8 cellular contexts compared by ENCODE assay signal in the genomic region with DNA sequence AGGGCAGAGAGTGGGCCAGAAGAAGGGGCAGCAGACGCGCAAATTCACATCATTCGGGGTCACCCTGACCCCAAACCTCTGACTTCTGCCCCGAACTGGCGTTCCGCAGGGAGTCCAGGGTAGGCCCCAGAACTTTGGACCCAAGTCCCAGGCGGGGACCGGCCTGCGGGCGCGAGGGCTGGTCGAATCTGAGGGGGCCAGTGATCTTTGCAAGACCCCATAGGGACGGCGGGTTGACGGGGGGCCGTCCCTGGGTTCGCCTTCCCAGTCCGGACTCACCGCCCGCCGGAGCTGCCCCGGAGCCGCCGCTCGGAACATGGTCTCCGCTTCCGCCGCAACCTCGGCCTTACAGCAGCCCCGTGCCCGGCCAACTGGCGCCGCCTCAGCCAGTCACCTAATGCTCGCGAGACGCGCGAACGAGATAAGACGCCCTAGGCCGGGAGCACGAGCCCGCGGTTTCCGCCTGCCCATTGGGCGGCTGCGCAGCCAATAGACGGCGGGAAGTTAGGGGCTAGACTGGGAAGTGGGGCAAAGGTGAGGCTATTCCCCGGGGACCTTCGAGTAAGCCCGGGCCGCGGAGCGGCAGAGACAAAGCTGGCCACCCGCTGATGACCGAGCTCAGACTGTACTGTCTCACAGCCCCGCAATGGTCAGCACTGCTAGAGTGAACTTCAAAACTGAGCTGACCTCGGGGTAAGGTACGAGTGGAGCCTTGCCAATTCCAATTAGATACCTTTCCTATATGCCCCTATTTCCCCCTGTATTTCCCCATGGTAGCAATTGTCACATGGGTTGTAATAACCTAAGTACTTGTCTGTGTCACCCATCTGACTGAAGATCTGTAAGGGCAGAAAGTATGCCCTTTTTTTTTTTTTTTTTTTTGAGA. TPM values are rescaled to one million over a fixed set of nuclear protein-coding genes. Genes with fewer than 3 reads are reported as not detected.
A peak's percentile ranks its signal among the peaks of the same experiment; 100 is the strongest.
DNase-seq lines count a peak whose midpoint lies in the region; ATAC-seq and TF ChIP-seq lines count a peak whose summit lies in the region.

A gene (minus strand): TSS at position 399 of the 886 bp plus-strand sequence. CDS start 81 bp downstream, at position 318.

- CTCF ChIA-PET in BJ (lab: Yijun Ruan, JAX) = interaction anchor here (1.0 to 1.1 kb wide), 2 partner anchors 19 to 164 kb away, joined by 3 read pairs; no protein-coding TSS in a partner anchor

- H3K27ac ChIP-seq in coronary artery = peak within 1 kb of the TSS; percentile 82 to 84

- intact Hi-C loops in left colon (cut with DNase I, micrococcal nuclease) = no loop called here

- DNase-seq in BJ (ENCODE audit: low read depth) (peak; percentile 62), GM19240 (ENCODE audit: insufficient read length, low spot score) (peak; percentile 95), NCI-H524 (lab: John Stamatoyannopoulos, UW) (peak; percentile 99), coronary artery (ENCODE audit: low spot score) (peak; percentile 99), left colon (peak; percentile 98 to 99)
- peak; percentile 88 for DNase-seq in activated CD4-positive, alpha-beta T cell treated with anti-CD3 and anti-CD28 coated beads for 4 hours
- DNase-seq in stimulated activated CD4-positive, alpha-beta T cell treated with anti-CD3 and anti-CD28 coated beads, Interleukin-1b, Interleukin-23, amount 100 ng/mL, for 4 hours (ENCODE audit: low read depth in 2 of 2) = peak; percentile 78 to 89

- POLR2A ChIA-PET in BJ (lab: Charles Lee) = no interaction called here

- no peaks in the 10 kb centered on the region for H3K27me3 ChIP-seq in BJ (ENCODE audit: control insufficient read depth, insufficient read depth, low read length)

- H3K36me3 ChIP-seq in BJ (ENCODE audit: control insufficient read depth, insufficient read depth, low read length) = no peaks in the 10 kb centered on the region

- peak within 1 kb of the TSS; percentile 74 for H3K4me3 ChIP-seq in BJ (ENCODE audit: low read depth, low read length)
- H3K4me3 ChIP-seq in coronary artery = peak within 1 kb of the TSS; percentile 75

- TF ChIP-seq CTCF in BJ (IDR thresholded peaks at IDR 0.05; ENCODE audit: insufficient read depth, low read depth, low read length) (no peak), coronary artery (IDR thresholded peaks at IDR 0.05) (no peak)

- ATAC-seq in HG03457 (IDR thresholded peaks at IDR 0.05; ENCODE audit: unreplicated experiment) = peak; percentile 93
- peak; percentile 97 for ATAC-seq in left colon

RNA-seq across cellular contexts. Expression of the gene that starts here (rescaled TPM):
- 113 and 173 TPM in 2 replicates for polyA plus RNA-seq in BJ (2011; rRNA removed)
- 53.5 and 54.6 TPM in 2 replicates for polyA minus RNA-seq in BJ (2011; rRNA and poly(A)+ RNA removed)
- total RNA-seq in left colon = 100 to 1,000 TPM; 271 to 289 TPM

Comparison
In these comparisons a context has a peak if more than half of its experiments do, and no peak if none do; other contexts are left out.
1. Peak in every context shown above with its lines: DNase-seq, ATAC-seq, H3K4me3 ChIP-seq and H3K27ac ChIP-seq.